ENCODE assay signal across 1 cellular context in the genomic region with DNA sequence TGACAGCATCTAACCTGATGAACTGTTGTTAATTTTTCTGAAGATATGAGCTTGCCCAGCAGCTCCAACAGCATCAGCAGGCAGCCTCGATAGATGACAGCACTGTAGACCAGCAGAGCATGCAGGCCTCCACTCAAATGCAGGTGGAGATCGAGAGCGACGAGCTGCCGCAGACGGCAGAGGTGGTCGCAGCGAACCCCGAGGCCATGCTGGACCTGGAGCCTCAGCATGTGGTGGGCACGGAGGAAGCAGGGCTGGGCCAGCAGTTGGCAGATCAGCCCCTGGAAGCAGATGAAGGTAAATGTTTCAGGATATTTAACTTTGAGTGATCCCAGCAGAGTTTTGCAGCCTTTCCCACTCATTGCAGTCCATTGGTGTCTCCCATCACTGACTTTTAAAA.
TF ChIP-seq lines count a peak whose summit lies in the region.

No MANE protein-coding gene starts in this region.

TF ChIP-seq in H1, 55 proteins besides CTCF, POLR2A, EP300 and RAD21 (continued from another document):
- TF ChIP-seq CBX8 (IDR thresholded peaks at IDR 0.05; ENCODE audit: borderline replicate concordance, low read depth, low read length) (no peak), CTBP2 (IDR thresholded peaks at IDR 0.05; ENCODE audit: borderline replicate concordance, insufficient read depth, insufficient read length, low read length) (no peak), CREB1 (IDR thresholded peaks at IDR 0.05) (no peak), ZNF274 (IDR thresholded peaks at IDR 0.05; ENCODE audit: borderline replicate concordance, extremely low read depth, low read length) (no peak), EZH2 (IDR thresholded peaks at IDR 0.05; ENCODE audit: low read depth, low read length, severe bottlenecking) (no peak), SP2 (IDR thresholded peaks at IDR 0.05; ENCODE audit: low read length) (no peak), TEAD4 (IDR thresholded peaks at IDR 0.05; ENCODE audit: low read depth, low read length) (no peak), FOSL1 (IDR thresholded peaks at IDR 0.05; ENCODE audit: insufficient read depth, low read depth, low read length) (no peak), TAF7 (optimal IDR thresholded peaks at IDR 0.05; ENCODE audit: borderline replicate concordance, low read depth, low read length) (no peak), JUN (IDR thresholded peaks at IDR 0.05; ENCODE audit: low read depth, low read length) (no peak), SP1 (IDR thresholded peaks at IDR 0.05; ENCODE audit: low read depth, low read length) (no peak), NRF1 (IDR thresholded peaks at IDR 0.05; ENCODE audit: low read depth, low read length) (no peak)
- TF ChIP-seq, protein P1, sequence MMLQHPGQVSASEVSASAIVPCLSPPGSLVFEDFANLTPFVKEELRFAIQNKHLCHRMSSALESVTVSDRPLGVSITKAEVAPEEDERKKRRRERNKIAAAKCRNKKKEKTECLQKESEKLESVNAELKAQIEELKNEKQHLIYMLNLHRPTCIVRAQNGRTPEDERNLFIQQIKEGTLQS (IDR thresholded peaks at IDR 0.05; ENCODE audit: insufficient read depth, low read depth, low read length): no peak
